Comparison of ENCODE assay signal across 24 cellular contexts in the genomic region with DNA sequence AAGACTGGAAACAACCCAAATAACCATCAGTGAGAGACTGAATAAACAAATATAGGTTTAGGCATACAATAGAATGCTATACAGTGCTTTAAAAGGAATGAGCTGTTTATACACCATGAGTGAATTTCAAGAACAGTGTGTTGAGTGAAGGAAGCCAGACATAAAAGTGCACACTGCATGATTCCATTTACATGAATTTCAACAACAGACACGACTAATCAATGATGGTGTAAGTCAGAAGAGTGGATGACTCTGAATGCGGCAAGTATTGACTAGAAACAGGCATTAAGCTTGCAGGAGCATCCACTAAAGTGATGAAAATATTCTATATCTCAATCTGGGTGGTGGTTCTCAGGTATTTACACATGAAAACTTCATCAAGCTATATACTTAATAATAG.
"Had no signal": no experiment of that assay in that cellular context is flagged by ENCODE, and none has a peak within 500 bp of the region (broad histone marks: within the 10 kb centered on the region; RNA-seq: fewer than 3 reads in every experiment).

No MANE protein-coding gene starts in this region.

- ATAC-seq: heart right ventricle, left lobe of liver, lower lobe of right lung, natural killer cell, right cardiac atrium had no signal

- H3K9me3 Mint-ChIP-seq: natural killer cell had no signal

- H3K27ac ChIP-seq: colonic mucosa, heart right ventricle, lower lobe of right lung, spleen, testis, transverse colon, VCaP had no signal

- DNase-seq: activated CD4-positive, alpha-beta T cell treated with anti-CD3 and anti-CD28 coated beads for 48 hours; activated CD4-positive, alpha-beta T cell treated with anti-CD3 and anti-CD28 coated beads, Interleukin-2, amount 50 U/mL, for 48 hours; activated CD8-positive, alpha-beta memory T cell treated with anti-CD3 and anti-CD28 coated beads for 24 hours; activated gamma-delta T cell; activated naive CD4-positive, alpha-beta T cell treated with anti-CD3 and anti-CD28 coated beads, Interleukin-2, amount 10 ng/mL, durations not matched to agents 7 days and 5 days; activated T-cell treated with anti-CD3 and anti-CD28 coated beads, Interleukin-2, amount 50 U/mL, for 1 hour; amniotic stem cell; cerebellar nuclear complex; colonic mucosa; effector CD8-positive, alpha-beta T cell; heart right ventricle; lower lobe of right lung; mesendoderm; natural killer cell; posterior cingulate gyrus; right cardiac atrium; spleen; stimulated activated naive CD4-positive, alpha-beta T cell treated with Interleukin-2 at 50 U/mL for 16 hours; T-helper 1 cell; testis; transverse colon had no signal

- H3K4me1 ChIP-seq: colonic mucosa, heart right ventricle, lower lobe of right lung, testis, transverse colon had no signal

- H3K27me3 ChIP-seq: colonic mucosa, heart right ventricle, spleen, testis, transverse colon had no signal

- H3K27ac Mint-ChIP-seq: activated naive CD4-positive, alpha-beta T cell treated with anti-CD3 and anti-CD28 coated beads, Interleukin-2, amount 10 ng/mL, durations not matched to agents 7 days and 5 days; natural killer cell; T-helper 2 cell treated with Interferon-gamma antibody and Interleukin-4, amounts not matched to agents 5 μg/mL and 100 μg/mL, for 36 hours had no signal

- H3K36me3 ChIP-seq: colonic mucosa, heart right ventricle, lower lobe of right lung, spleen, transverse colon had no signal

- H3K27me3 Mint-ChIP-seq: activated naive CD4-positive, alpha-beta T cell treated with anti-CD3 and anti-CD28 coated beads, Interleukin-2, amount 10 ng/mL, durations not matched to agents 7 days and 5 days had no signal

- H3K36me3 Mint-ChIP-seq: natural killer cell had no signal

- H3K9me3 ChIP-seq: colonic mucosa, heart right ventricle, lower lobe of right lung, spleen, testis, transverse colon had no signal

- H3K4me3 ChIP-seq: colonic mucosa, heart right ventricle, lower lobe of right lung, spleen, transverse colon had no signal

- H3K4me3 Mint-ChIP-seq: activated naive CD4-positive, alpha-beta T cell treated with anti-CD3 and anti-CD28 coated beads, Interleukin-2, amount 10 ng/mL, durations not matched to agents 7 days and 5 days; natural killer cell; T-helper 2 cell treated with Interferon-gamma antibody and Interleukin-4, amounts not matched to agents 5 μg/mL and 100 μg/mL, for 36 hours had no signal
